In the genomic region with DNA sequence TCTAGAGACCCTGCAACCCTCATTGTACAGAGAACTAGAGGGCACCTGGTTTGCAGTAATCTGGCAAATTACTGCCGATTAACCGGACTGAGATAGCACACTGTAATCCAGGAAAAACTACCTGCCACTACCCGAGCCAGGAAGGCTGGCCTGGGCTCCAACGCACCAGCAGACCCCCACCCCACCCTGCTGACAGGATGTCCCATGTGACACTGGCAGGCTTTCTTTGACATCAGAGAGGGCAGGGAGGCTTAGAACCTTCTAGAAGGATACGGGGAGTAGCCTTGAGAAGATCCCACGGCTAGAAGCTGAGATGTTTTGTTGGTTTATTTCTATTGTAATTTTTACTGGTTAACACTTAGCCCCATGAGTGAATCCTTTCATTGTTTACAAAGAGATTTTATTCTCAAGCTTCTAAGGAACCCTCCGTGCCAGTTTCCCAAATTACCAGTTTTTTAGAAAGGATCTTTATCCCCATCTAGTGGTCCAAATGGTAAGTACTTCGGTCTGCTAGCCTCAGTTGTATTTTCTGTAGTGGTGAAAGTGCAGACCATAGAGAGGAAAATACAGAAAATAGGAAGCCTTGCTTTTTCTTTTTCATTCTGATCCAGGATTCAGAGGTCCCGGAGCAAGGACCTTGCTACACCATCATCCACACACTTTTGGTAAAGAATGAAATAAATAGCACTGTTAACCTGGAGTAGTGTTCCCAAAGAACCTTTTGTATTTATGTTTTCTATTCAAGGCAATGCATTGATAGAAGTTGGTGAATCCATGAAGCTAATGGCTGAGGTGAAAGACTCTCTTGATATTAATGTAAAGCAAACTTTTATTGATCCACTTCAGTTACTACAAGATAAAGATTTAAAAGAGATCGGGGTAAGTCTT, we compare ENCODE assay signal across 8 cellular contexts.
A peak's percentile ranks its signal among the peaks of the same experiment; 100 is the strongest.
DNase-seq lines count a peak whose midpoint lies in the region; ATAC-seq and TF ChIP-seq lines count a peak whose summit lies in the region.

No MANE protein-coding gene starts in this region.

- H3K9ac ChIP-seq in fibroblast of lung (ENCODE audit: insufficient read depth, low read length): no peak overlapping the region

- H3K27me3 ChIP-seq in Peyer's patch (no peaks in the 10 kb centered on the region), fibroblast of lung (ENCODE audit: control insufficient read depth, insufficient read depth, low read length) (no peaks in the 10 kb centered on the region)

- no peak overlapping the region for H2AFZ ChIP-seq in fibroblast of lung (ENCODE audit: low read length)

- TF ChIP-seq POLR2A in Peyer's patch (IDR thresholded peaks at IDR 0.05): no peak

- peak in 5 of 6 experiments; percentile 12 to 35 (median 25) for TF ChIP-seq CTCF in Peyer's patch (IDR thresholded peaks at IDR 0.05)
- peak; percentile 56 to 74 for TF ChIP-seq CTCF in fibroblast of lung (conservative IDR thresholded peaks at IDR 0.05 in 1 of 2, IDR thresholded peaks at IDR 0.05 in 1 of 2; ENCODE audit: low read depth in 1 of 2, low read length in 2 of 2)
- peak; percentile 70 for TF ChIP-seq CTCF in retinal pigment epithelial cell (conservative IDR thresholded peaks at IDR 0.05; ENCODE audit: low read depth, low read length)

- H3K36me3 ChIP-seq in Peyer's patch (no peaks in the 10 kb centered on the region), fibroblast of lung (ENCODE audit: control insufficient read depth, insufficient read depth, low read length) (no peaks in the 10 kb centered on the region)

- no peak overlapping the region for H3K4me2 ChIP-seq in fibroblast of lung (ENCODE audit: extremely low read depth, insufficient read depth, low read length)

- no peaks in the 10 kb centered on the region for H3K9me3 ChIP-seq in Peyer's patch
- H3K9me3 ChIP-seq in fibroblast of lung (ENCODE audit: control insufficient read depth, insufficient read depth, low read depth, low read length): no peaks in the 10 kb centered on the region

- ATAC-seq in HG03432 (IDR thresholded peaks at IDR 0.05; ENCODE audit: unreplicated experiment): no peak

- DNase-seq in DMS 273 (lab: John Stamatoyannopoulos, UW; ENCODE audit: unreplicated experiment): peak; percentile 47
- DNase-seq in DMS 273 treated with DMSO at 0.1 percent for 48 hours (lab: John Stamatoyannopoulos, UW): no peak
- DNase-seq in Peyer's patch: no peak
- DNase-seq in fibroblast of lung (ENCODE audit: low read depth in 2 of 2): peak; percentile 6 to 44
- no peak for DNase-seq in retinal pigment epithelial cell (ENCODE audit: low read depth)
- no peak for DNase-seq in NCI-H226
- no peak for DNase-seq in GOT3 (lab: John Stamatoyannopoulos, UW)

- no peak overlapping the region for H3K4me3 ChIP-seq in Peyer's patch
- H3K4me3 ChIP-seq in fibroblast of lung (replicated peaks in 1 of 4; ENCODE audit: control extremely low read depth in 1 of 4, insufficient read depth in 1 of 4, low read depth in 3 of 4, low read length in 4 of 4): no peak overlapping the region
- no peak overlapping the region for H3K4me3 ChIP-seq in retinal pigment epithelial cell (ENCODE audit: low read length)

- H3K27ac ChIP-seq in Peyer's patch (no peak overlapping the region), fibroblast of lung (ENCODE audit: insufficient read depth, low read length) (no peak overlapping the region)

- H3K4me1 ChIP-seq in Peyer's patch (no peaks in the 10 kb centered on the region), fibroblast of lung (ENCODE audit: control insufficient read depth, extremely low read depth, insufficient read depth, low read length) (no peaks in the 10 kb centered on the region)

- no peaks in the 10 kb centered on the region for H3K79me2 ChIP-seq in fibroblast of lung (ENCODE audit: control insufficient read depth, insufficient read depth, low read length)

- H4K20me1 ChIP-seq in fibroblast of lung (ENCODE audit: control insufficient read depth, extremely low read depth, insufficient read depth, low read length): no peaks in the 10 kb centered on the region

Comparison
In these comparisons a context has a peak if more than half of its experiments do, and no peak if none do; other contexts are left out.
1. DNase-seq: peak in DMS 273 (single experiment) and fibroblast of lung (2 of 2); none in DMS 273 treated with DMSO at 0.1 percent for 48 hours (single experiment), Peyer's patch (0 of 3), retinal pigment epithelial cell (single experiment), NCI-H226 (single experiment) and GOT3 (single experiment).
2. Peak in every context shown above with its lines, with median percentiles within 50 percentile points of each other: CTCF ChIP-seq.